In the genomic region with DNA sequence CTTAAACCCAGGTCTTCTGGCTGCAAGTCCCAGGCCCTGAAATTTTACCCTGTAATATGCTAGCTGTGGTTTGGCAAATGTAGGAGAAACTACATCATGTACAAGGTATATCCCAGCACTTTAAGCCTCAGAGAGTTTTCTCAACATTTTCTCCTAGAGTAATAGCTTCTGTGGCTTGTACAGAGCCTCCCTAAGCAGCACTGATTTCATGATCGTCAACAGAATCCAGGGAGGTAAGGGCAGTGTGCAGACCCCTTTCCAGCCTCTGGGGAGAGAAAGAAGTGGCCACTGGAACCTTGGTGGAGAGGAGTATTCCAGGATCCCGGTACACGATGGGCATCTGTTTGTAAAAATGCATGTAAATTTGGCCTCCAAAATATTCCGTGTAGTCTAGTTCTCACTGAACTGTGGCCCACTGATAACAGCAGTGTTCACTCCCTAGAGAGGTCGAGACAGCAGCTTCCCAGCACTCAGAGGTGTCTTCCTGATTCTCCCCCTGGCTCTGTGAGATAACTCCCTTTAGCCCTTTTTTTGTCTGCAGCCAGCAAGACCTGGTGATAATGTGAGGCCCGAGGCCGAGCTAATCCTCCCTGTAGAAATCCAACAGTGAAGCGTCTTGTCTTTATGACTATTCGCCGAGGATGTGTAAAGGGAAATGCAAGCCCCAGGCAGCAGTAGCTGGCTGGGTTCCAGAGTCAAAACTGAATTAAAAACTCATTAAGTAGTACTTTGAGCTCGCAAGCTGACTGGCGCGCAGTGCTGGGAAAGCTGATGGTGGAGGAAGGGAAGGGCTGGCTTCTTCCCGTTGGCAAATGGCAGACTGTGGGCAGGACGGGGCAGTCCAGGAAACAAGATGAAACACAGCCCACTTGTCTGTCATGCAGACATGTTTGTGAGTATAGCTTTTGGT, we compare ENCODE assay signal across 9 cellular contexts. TPM values are rescaled to one million over a fixed set of nuclear protein-coding genes. Genes with fewer than 3 reads are reported as not detected.
A peak's percentile ranks its signal among the peaks of the same experiment; 100 is the strongest.
DNase-seq lines count a peak whose midpoint lies in the region; ATAC-seq and TF ChIP-seq lines count a peak whose summit lies in the region.
"Had no signal": no experiment of that assay in that cellular context is flagged by ENCODE, and none has a peak within 500 bp of the region (broad histone marks: within the 10 kb centered on the region; RNA-seq: fewer than 3 reads in every experiment).

No MANE protein-coding gene starts in this region.

- H3K4me1 ChIP-seq in heart left ventricle (peaks cover 0 to 48% (median 21%) of the 10 kb centered on the region in 12 donors), skeletal muscle satellite cell (ENCODE audit: control insufficient read depth, insufficient read depth, low read length) (peaks cover 25% of the 10 kb centered on the region)

- H3K27ac ChIP-seq in WERI-Rb-1 (peak overlapping the region; percentile 4; the same call in 1 of the 2 replicates), heart left ventricle (peak overlapping the region in 11 of 12 donors; percentile 19 to 65 (median 41)), brain microvascular endothelial cell (no peak overlapping the region)
- H3K27ac ChIP-seq: HL-60 had no signal

- 35 to 48% (median 44%) methylated on average over 15 of the region's 15 CpGs for WGBS in heart left ventricle, 4 donors

- H3K9me3 ChIP-seq in WERI-Rb-1 (ENCODE audit: severe bottlenecking) (no peaks in the 10 kb centered on the region), heart left ventricle (no peaks in the 10 kb centered on the region), skeletal muscle satellite cell (replicated peaks; ENCODE audit: low read length) (no peaks in the 10 kb centered on the region)

- DNase-seq in NCI-H1092 (lab: John Stamatoyannopoulos, UW): peak; percentile 31
- peak; percentile 35 for DNase-seq in WERI-Rb-1
- DNase-seq in heart left ventricle: peak; percentile 54 to 72 (median 60)
- no peak for DNase-seq in effector CD4-positive, alpha-beta T cell
- DNase-seq in brain microvascular endothelial cell: no peak
- no peak for DNase-seq in stimulated activated naive CD8-positive, alpha-beta T cell treated with anti-CD3 and anti-CD28 coated beads, Interleukin-15, Interleukin-2, amounts not matched to agents 100 U/mL and 50 U/mL, for 24 hours

- peak overlapping the region; percentile 54 for H3K9ac ChIP-seq in skeletal muscle satellite cell (ENCODE audit: low read depth, low read length)

- no peak overlapping the region for H3K4me3 ChIP-seq in WERI-Rb-1 (ENCODE audit: low read depth, low read length)
- peak overlapping the region in 6 of 12 donors; percentile 1 to 31 (median 26) for H3K4me3 ChIP-seq in heart left ventricle
- H3K4me3 ChIP-seq in skeletal muscle satellite cell (ENCODE audit: low read length): peak overlapping the region; percentile 55
- H3K4me3 ChIP-seq in brain microvascular endothelial cell (ENCODE audit: low read depth, low read length): no peak overlapping the region

- intact Hi-C loops in heart left ventricle (cut with DNase I): loop anchor here in 1 of 10 donors (2.0 kb wide), 1 partner anchor 50 kb away; no protein-coding TSS in a partner anchor

- TF ChIP-seq POLR2A in heart left ventricle (IDR thresholded peaks at IDR 0.05): no peak

- in situ Hi-C loops in brain microvascular endothelial cell (cut with HindIII; ENCODE audit: low pct_ligation_motif_present, low sequenced_read_pairs): no loop called here

- H3K4me2 ChIP-seq in skeletal muscle satellite cell (ENCODE audit: low read length): peak overlapping the region; percentile 74

- TF ChIP-seq CTCF in WERI-Rb-1 (IDR thresholded peaks at IDR 0.05; ENCODE audit: low read depth, low read length): no peak
- no peak for TF ChIP-seq CTCF in heart left ventricle (IDR thresholded peaks at IDR 0.05)
- TF ChIP-seq CTCF in brain microvascular endothelial cell (IDR thresholded peaks at IDR 0.05; ENCODE audit: low read depth, low read length, missing control alignments): no peak

- H3K36me3 ChIP-seq in WERI-Rb-1 (peaks cover 67% of the 10 kb centered on the region), heart left ventricle (no peaks in the 10 kb centered on the region), skeletal muscle satellite cell (ENCODE audit: insufficient read depth, low read length) (peaks cover 28% of the 10 kb centered on the region), brain microvascular endothelial cell (replicated peaks) (peaks cover 12% of the 10 kb centered on the region)

- ATAC-seq in heart left ventricle: peak; percentile 10 to 62 (median 50)
- ATAC-seq in GM21515 (IDR thresholded peaks at IDR 0.05; ENCODE audit: unreplicated experiment): no peak
- no peak for ATAC-seq in stimulated activated naive CD8-positive, alpha-beta T cell treated with anti-CD3 and anti-CD28 coated beads, Interleukin-15, Interleukin-2, amounts not matched to agents 100 U/mL and 50 U/mL, for 24 hours

- H3K27me3 ChIP-seq in WERI-Rb-1 (ENCODE audit: insufficient read depth, low read depth, severe bottlenecking) (no peaks in the 10 kb centered on the region), heart left ventricle (no peaks in the 10 kb centered on the region), skeletal muscle satellite cell (ENCODE audit: control insufficient read depth, insufficient read depth, low read length) (no peaks in the 10 kb centered on the region), brain microvascular endothelial cell (replicated peaks) (no peaks in the 10 kb centered on the region)

RNA-seq across cellular contexts. Expression of gene MAP1B, which starts 59.0 kb away (rescaled TPM):
- 100 to 1,000 TPM in 7 of 9 donors, 10 to 100 TPM in 2; 52.4 to 603 (median 148) TPM for total RNA-seq in heart left ventricle
- polyA plus RNA-seq in heart left ventricle: 10 to 100 TPM; 10.1 to 29.6 TPM
- total RNA-seq in skeletal muscle satellite cell (2012; rRNA removed): 197 and 223 TPM in 2 replicates

Comparison
In these comparisons a context has a peak if more than half of its experiments do, and no peak if none do; other contexts are left out.
1. DNase-seq: peak in NCI-H1092 (single experiment), WERI-Rb-1 (single experiment) and heart left ventricle (5 of 5); none in effector CD4-positive, alpha-beta T cell (single experiment), brain microvascular endothelial cell (single experiment) and stimulated activated naive CD8-positive, alpha-beta T cell treated with anti-CD3 and anti-CD28 coated beads, Interleukin-15, Interleukin-2, amounts not matched to agents 100 U/mL and 50 U/mL, for 24 hours (single experiment).
2. ATAC-seq: peak in heart left ventricle (4 of 4); none in GM21515 (single experiment) and stimulated activated naive CD8-positive, alpha-beta T cell treated with anti-CD3 and anti-CD28 coated beads, Interleukin-15, Interleukin-2, amounts not matched to agents 100 U/mL and 50 U/mL, for 24 hours (single experiment).